ENCODE assay signal across 14 cellular contexts in the genomic region with DNA sequence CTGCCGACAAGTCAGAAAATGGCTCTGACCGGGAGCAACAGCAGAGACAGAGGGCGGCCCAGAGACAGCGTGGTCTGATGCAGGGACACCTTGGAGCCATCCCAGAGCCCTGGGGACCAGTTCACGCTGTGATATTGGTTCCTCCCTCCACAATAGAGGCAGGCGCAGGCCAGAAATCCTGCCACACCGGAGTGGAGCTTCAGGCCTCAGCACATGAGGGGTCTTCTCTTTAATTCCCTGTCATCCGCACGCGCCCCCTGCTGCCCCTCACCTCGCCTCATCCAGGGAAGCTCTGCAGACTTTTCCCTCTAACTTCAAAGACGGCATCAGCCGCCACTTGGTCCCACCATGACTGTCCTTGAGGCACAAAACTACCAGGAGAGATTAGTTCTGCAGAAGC.
DNase-seq lines count a peak whose midpoint lies in the region; ATAC-seq and TF ChIP-seq lines count a peak whose summit lies in the region.
"Had no signal": no experiment of that assay in that cellular context is flagged by ENCODE, and none has a peak within 500 bp of the region (broad histone marks: within the 10 kb centered on the region; RNA-seq: fewer than 3 reads in every experiment).

No MANE protein-coding gene starts in this region.

- no peaks in the 10 kb centered on the region for H3K9me3 Mint-ChIP-seq in activated CD8-positive, alpha-beta memory T cell treated with anti-CD3 and anti-CD28 coated beads, Interleukin-2, amount 10 ng/mL, durations not matched to agents 7 days and 5 days (ENCODE audit: low read depth)
- no peaks in the 10 kb centered on the region for H3K9me3 Mint-ChIP-seq in activated CD4-positive, alpha-beta T cell treated with anti-CD3 and anti-CD28 coated beads, Interleukin-2, amount 10 ng/mL, durations not matched to agents 7 days and 5 days

- no peaks in the 10 kb centered on the region for H3K9me3 ChIP-seq in osteoblast (ENCODE audit: low read depth, low read length)
- H3K9me3 ChIP-seq in uterus, result no peaks in the 10 kb centered on the region
- H3K9me3 ChIP-seq: BLaER1 treated with 17β-estradiol and CSF1 and Interleukin-3, amounts not matched to agents 10 nM and 100 nM had no signal

- H3K36me3 Mint-ChIP-seq in activated CD8-positive, alpha-beta memory T cell treated with anti-CD3 and anti-CD28 coated beads, Interleukin-2, amount 10 ng/mL, durations not matched to agents 7 days and 5 days, result no peaks in the 10 kb centered on the region
- H3K36me3 Mint-ChIP-seq in activated CD4-positive, alpha-beta T cell treated with anti-CD3 and anti-CD28 coated beads, Interleukin-2, amount 10 ng/mL, durations not matched to agents 7 days and 5 days (ENCODE audit: low read depth), result no peaks in the 10 kb centered on the region

- no peak overlapping the region for H3K27ac Mint-ChIP-seq in activated CD8-positive, alpha-beta memory T cell treated with anti-CD3 and anti-CD28 coated beads, Interleukin-2, amount 10 ng/mL, durations not matched to agents 7 days and 5 days
- no peak overlapping the region for H3K27ac Mint-ChIP-seq in activated CD4-positive, alpha-beta T cell treated with anti-CD3 and anti-CD28 coated beads, Interleukin-2, amount 10 ng/mL, durations not matched to agents 7 days and 5 days

- peak; percentile 26 for DNase-seq in activated CD8-positive, alpha-beta memory T cell treated with anti-CD3 and anti-CD28 coated beads for 24 hours
- no peak for DNase-seq in activated CD8-positive, alpha-beta memory T cell treated with anti-CD3 and anti-CD28 coated beads, Interleukin-2, amount 10 ng/mL, durations not matched to agents 7 days and 5 days
- DNase-seq in islet precursor cell (peak; percentile 38), osteoblast (ENCODE audit: insufficient read length, low spot score, missing footprints) (no peak), uterus (no peak), GM13977 (ENCODE audit: low spot score) (no peak)
- DNase-seq in activated CD4-positive, alpha-beta T cell treated with anti-CD3 and anti-CD28 coated beads, Interleukin-2, amount 10 ng/mL, durations not matched to agents 7 days and 5 days, result no peak
- DNase-seq: GF-D8, NCI-H1048, NCI-H446, PC-9 had no signal

- peak overlapping the region; percentile 83 for H3K4me2 ChIP-seq in osteoblast (ENCODE audit: insufficient read depth, low read length)
- H3K4me2 ChIP-seq: BLaER1 treated with 17β-estradiol and CSF1 and Interleukin-3, amounts not matched to agents 10 nM and 100 nM; PC-9 had no signal

- POLR2A ChIA-PET in activated CD4-positive, alpha-beta T cell treated with anti-CD3 and anti-CD28 coated beads, Interleukin-2, amount 10 ng/mL, durations not matched to agents 7 days and 5 days (lab: Charles Lee), result no interaction called here

- H4K20me1 ChIP-seq in osteoblast (ENCODE audit: insufficient read depth, low read length), result no peaks in the 10 kb centered on the region
- H4K20me1 ChIP-seq: BLaER1 treated with 17β-estradiol and CSF1 and Interleukin-3, amounts not matched to agents 10 nM and 100 nM had no signal

- TF ChIP-seq CTCF in osteoblast (IDR thresholded peaks at IDR 0.05; ENCODE audit: extremely low read depth, low read depth, low read length) (no peak), uterus (IDR thresholded peaks at IDR 0.05) (no peak), GM13977 (IDR thresholded peaks at IDR 0.05; ENCODE audit: extremely low read depth, insufficient read depth, missing control alignments) (no peak)

- ATAC-seq in activated CD8-positive, alpha-beta memory T cell treated with anti-CD3 and anti-CD28 coated beads, Interleukin-2, amount 10 ng/mL, durations not matched to agents 7 days and 5 days, result no peak
- ATAC-seq in GM19455 (IDR thresholded peaks at IDR 0.05; ENCODE audit: unreplicated experiment), result no peak

- H3K4me3 ChIP-seq in osteoblast (ENCODE audit: insufficient read depth, low read length), result peak overlapping the region; percentile 71
- no peak overlapping the region for H3K4me3 ChIP-seq in uterus
- H3K4me3 ChIP-seq: BLaER1 treated with 17β-estradiol and CSF1 and Interleukin-3, amounts not matched to agents 10 nM and 100 nM; PC-9 had no signal

- peaks cover 9% of the 10 kb centered on the region for H3K4me1 Mint-ChIP-seq in activated CD8-positive, alpha-beta memory T cell treated with anti-CD3 and anti-CD28 coated beads, Interleukin-2, amount 10 ng/mL, durations not matched to agents 7 days and 5 days
- H3K4me1 Mint-ChIP-seq in activated CD4-positive, alpha-beta T cell treated with anti-CD3 and anti-CD28 coated beads, Interleukin-2, amount 10 ng/mL, durations not matched to agents 7 days and 5 days, result peaks cover 12% of the 10 kb centered on the region

- CTCF ChIA-PET in activated CD8-positive, alpha-beta memory T cell treated with anti-CD3 and anti-CD28 coated beads, Interleukin-2, amount 10 ng/mL, durations not matched to agents 7 days and 5 days (lab: Charles Lee), result no interaction called here
- CTCF ChIA-PET in activated CD4-positive, alpha-beta T cell treated with anti-CD3 and anti-CD28 coated beads, Interleukin-2, amount 10 ng/mL, durations not matched to agents 7 days and 5 days (lab: Charles Lee), result interaction anchor here (0.6 kb wide), 1 partner anchor 333 kb away, joined by 6 read pairs; no protein-coding TSS in a partner anchor

- no peak overlapping the region for H3K27ac ChIP-seq in osteoblast (ENCODE audit: low read depth, low read length)
- peak overlapping the region; percentile 24 to 30 for H3K27ac ChIP-seq in uterus
- H3K27ac ChIP-seq: 22Rv1; BLaER1 treated with 17β-estradiol and CSF1 and Interleukin-3, amounts not matched to agents 10 nM and 100 nM; PC-9 had no signal

- H3K36me3 ChIP-seq in osteoblast (ENCODE audit: insufficient read depth, low read length), result no peaks in the 10 kb centered on the region
- H3K36me3 ChIP-seq in uterus, result no peaks in the 10 kb centered on the region
- H3K36me3 ChIP-seq: BLaER1 treated with 17β-estradiol and CSF1 and Interleukin-3, amounts not matched to agents 10 nM and 100 nM had no signal

- peaks cover 3% of the 10 kb centered on the region for H3K27me3 ChIP-seq in osteoblast (ENCODE audit: insufficient read depth, low read length)
- no peaks in the 10 kb centered on the region for H3K27me3 ChIP-seq in uterus
- H3K27me3 ChIP-seq: BLaER1 treated with 17β-estradiol and CSF1 and Interleukin-3, amounts not matched to agents 10 nM and 100 nM had no signal

- no peak for TF ChIP-seq POLR2A in uterus (IDR thresholded peaks at IDR 0.05)

- in situ Hi-C loops in GM13977 (cut with MboI; ENCODE audit: low pct_unique_long_range_greater_than_20kb, low sequenced_read_pairs, unreplicated experiment), result no loop called here

- peaks cover 4% of the 10 kb centered on the region for H3K4me1 ChIP-seq in osteoblast (ENCODE audit: insufficient read depth, low read length)
- H3K4me1 ChIP-seq in uterus, result peaks cover 0 to 6% of the 10 kb centered on the region in 2 donors

- intact Hi-C loops in uterus (cut with DNase I; ENCODE audit: low total_unique reads), result no loop called here

- peaks cover 10% of the 10 kb centered on the region for H3K27me3 Mint-ChIP-seq in activated CD8-positive, alpha-beta memory T cell treated with anti-CD3 and anti-CD28 coated beads, Interleukin-2, amount 10 ng/mL, durations not matched to agents 7 days and 5 days
- peaks cover 4% of the 10 kb centered on the region for H3K27me3 Mint-ChIP-seq in activated CD4-positive, alpha-beta T cell treated with anti-CD3 and anti-CD28 coated beads, Interleukin-2, amount 10 ng/mL, durations not matched to agents 7 days and 5 days

- H3K4me3 Mint-ChIP-seq in activated CD8-positive, alpha-beta memory T cell treated with anti-CD3 and anti-CD28 coated beads, Interleukin-2, amount 10 ng/mL, durations not matched to agents 7 days and 5 days, result no peak overlapping the region
- no peak overlapping the region for H3K4me3 Mint-ChIP-seq in activated CD4-positive, alpha-beta T cell treated with anti-CD3 and anti-CD28 coated beads, Interleukin-2, amount 10 ng/mL, durations not matched to agents 7 days and 5 days

- H2AFZ ChIP-seq in osteoblast (ENCODE audit: low read length), result peak overlapping the region; percentile 94
- H2AFZ ChIP-seq: PC-9 had no signal

- no peaks in the 10 kb centered on the region for H3K79me2 ChIP-seq in osteoblast (ENCODE audit: insufficient read depth, low read length)

Comparison
In these comparisons a context has a peak if more than half of its experiments do, and no peak if none do; other contexts are left out.
1. DNase-seq: peak in activated CD8-positive, alpha-beta memory T cell treated with anti-CD3 and anti-CD28 coated beads for 24 hours (single experiment) and islet precursor cell (single experiment); none in activated CD8-positive, alpha-beta memory T cell treated with anti-CD3 and anti-CD28 coated beads, Interleukin-2, amount 10 ng/mL, durations not matched to agents 7 days and 5 days (single experiment), osteoblast (single experiment), uterus (0 of 2), activated CD4-positive, alpha-beta T cell treated with anti-CD3 and anti-CD28 coated beads, Interleukin-2, amount 10 ng/mL, durations not matched to agents 7 days and 5 days (single experiment) and GM13977 (single experiment).